ENCODE assay signal across 1 cellular context in genomic region chr6:134347916-134348805, GRCh38.
TF ChIP-seq lines count a peak whose summit lies in the region.

No MANE protein-coding gene starts in this region.

TF ChIP-seq in HEK293, 187 proteins besides CTCF, POLR2A, EP300 and RAD21 (continued from another document and continues in another):
- TF ChIP-seq ZNF555 (tag by site-specific recombination; conservative IDR thresholded peaks at IDR 0.05) (no peak), ZNF211 (tag by site-specific recombination; IDR thresholded peaks at IDR 0.05; ENCODE audit: low read depth) (no peak), ZBTB49 (tag by site-specific recombination; IDR thresholded peaks at IDR 0.05; ENCODE audit: low read depth) (no peak), YY2 (tag by site-specific recombination; IDR thresholded peaks at IDR 0.05) (no peak), ZNF324 (tag by site-specific recombination; IDR thresholded peaks at IDR 0.05) (no peak), ZNF623 (tag by site-specific recombination; IDR thresholded peaks at IDR 0.05) (no peak), ZBTB44 (tag by site-specific recombination; IDR thresholded peaks at IDR 0.05) (no peak), SP2 (tag by site-specific recombination; IDR thresholded peaks at IDR 0.05) (no peak), ATF2 (tag by site-specific recombination; IDR thresholded peaks at IDR 0.05; ENCODE audit: low read depth) (no peak; the same call in 1 of the 2 replicates), KLF16 (tag by site-specific recombination; IDR thresholded peaks at IDR 0.05) (no peak), ZNF518A (tag by site-specific recombination; conservative IDR thresholded peaks at IDR 0.05; ENCODE audit: low read depth) (peak; percentile 49), ZNF37A (tag by site-specific recombination; IDR thresholded peaks at IDR 0.05) (no peak), SCRT2 (tag by site-specific recombination; IDR thresholded peaks at IDR 0.05) (no peak), HOXA7 (CRISPR knock-in tag; IDR thresholded peaks at IDR 0.05; ENCODE audit: borderline replicate concordance) (no peak), ZNF133 (tag by site-specific recombination; IDR thresholded peaks at IDR 0.05) (no peak), ZNF140 (tag by site-specific recombination; IDR thresholded peaks at IDR 0.05) (no peak), ZNF48 (tag by site-specific recombination; IDR thresholded peaks at IDR 0.05) (no peak), ZNF664 (tag by site-specific recombination; IDR thresholded peaks at IDR 0.05) (no peak), ZFP41 (tag by site-specific recombination; IDR thresholded peaks at IDR 0.05; ENCODE audit: borderline replicate concordance) (no peak), ZNF776 (tag by site-specific recombination; IDR thresholded peaks at IDR 0.05; ENCODE audit: borderline replicate concordance) (no peak), ZNF280D (tag by site-specific recombination; IDR thresholded peaks at IDR 0.05) (no peak), KLF8 (tag by site-specific recombination; IDR thresholded peaks at IDR 0.05) (peak; percentile 54; the same call in 1 of the 2 replicates), ZNF155 (tag by site-specific recombination; IDR thresholded peaks at IDR 0.05) (no peak), ZNF398 (tag by site-specific recombination; IDR thresholded peaks at IDR 0.05) (no peak), TCF7L2 (IDR thresholded peaks at IDR 0.05; ENCODE audit: borderline replicate concordance, low read depth, low read length) (no peak), REST (tag by site-specific recombination; IDR thresholded peaks at IDR 0.05) (no peak), ZFP3 (tag by site-specific recombination; IDR thresholded peaks at IDR 0.05; ENCODE audit: low read depth) (no peak), ZNF658 (tag by site-specific recombination; IDR thresholded peaks at IDR 0.05) (no peak), ZNF621 (tag by site-specific recombination; IDR thresholded peaks at IDR 0.05) (no peak), ZNF169 (tag by site-specific recombination; IDR thresholded peaks at IDR 0.05) (no peak), IKZF3 (tag by site-specific recombination; IDR thresholded peaks at IDR 0.05) (no peak), KLF10 (tag by site-specific recombination; IDR thresholded peaks at IDR 0.05) (no peak), ZNF26 (tag by site-specific recombination; IDR thresholded peaks at IDR 0.05) (no peak), RBAK (tag by site-specific recombination; IDR thresholded peaks at IDR 0.05) (no peak), ZNF433 (tag by site-specific recombination; IDR thresholded peaks at IDR 0.05; ENCODE audit: low read depth) (no peak), INSM2 (tag by site-specific recombination; IDR thresholded peaks at IDR 0.05) (peak; percentile 78)
